In genomic region chr3:17030438-17030837, GRCh38 we compare ENCODE assay signal across 19 cellular contexts.
DNase-seq lines count a peak whose midpoint lies in the region; ATAC-seq, FAIRE-seq and TF ChIP-seq lines count a peak whose summit lies in the region.
"Had no signal": no experiment of that assay in that cellular context is flagged by ENCODE, and none has a peak within 500 bp of the region (broad histone marks: within the 10 kb centered on the region; RNA-seq: fewer than 3 reads in every experiment).

No MANE protein-coding gene starts in this region.

- H3F3A ChIP-seq in MM.1S (ENCODE audit: insufficient read depth, low read length): 0 out of 2 replicates have a peak, but pooled peaks cover 5% of the 10 kb centered on the region

- no peaks in the 10 kb centered on the region for H3K9me2 ChIP-seq in MM.1S (replicated peaks; ENCODE audit: insufficient read depth, low read length)

- no peaks in the 10 kb centered on the region for H3K36me3 ChIP-seq in CD8-positive, alpha-beta T cell (ENCODE audit: insufficient read depth, low read length)
- H3K36me3 ChIP-seq in MM.1S (replicated peaks; ENCODE audit: insufficient read depth, low read length): no peaks in the 10 kb centered on the region
- H3K36me3 ChIP-seq: esophagus muscularis mucosa had no signal

- no peak for TF ChIP-seq CTCF in CD8-positive, alpha-beta T cell (IDR thresholded peaks at IDR 0.05)
- TF ChIP-seq CTCF in MM.1S (IDR thresholded peaks at IDR 0.05; ENCODE audit: low read length) (no peak), chondrocyte (IDR thresholded peaks at IDR 0.05) (no peak)

- H2AFZ ChIP-seq in MM.1S (ENCODE audit: low read length): no peak overlapping the region

- H3K4me3 Mint-ChIP-seq in CD8-positive, alpha-beta T cell: no peak overlapping the region
- no peak overlapping the region for H3K4me3 Mint-ChIP-seq in chondrocyte (ENCODE audit: unreplicated experiment)
- H3K4me3 Mint-ChIP-seq: mesothelial cell of epicardium had no signal

- no peaks in the 10 kb centered on the region for H3K9me3 Mint-ChIP-seq in CD8-positive, alpha-beta T cell
- H3K9me3 Mint-ChIP-seq in chondrocyte (ENCODE audit: low read depth): no peaks in the 10 kb centered on the region
- H3K9me3 Mint-ChIP-seq: mesothelial cell of epicardium had no signal

- FAIRE-seq in RCC 7860 (lab: Jason Lieb, UNC): no peak
- FAIRE-seq: islet of Langerhans had no signal

- ATAC-seq in CD8-positive, alpha-beta T cell: no peak
- ATAC-seq in GM18868 (IDR thresholded peaks at IDR 0.05; ENCODE audit: unreplicated experiment) (peak; percentile 61), left colon (peak; percentile 36)
- ATAC-seq: sciatic nerve had no signal

- no peaks in the 10 kb centered on the region for H3K27me3 Mint-ChIP-seq in CD8-positive, alpha-beta T cell (ENCODE audit: low read depth)
- H3K27me3 Mint-ChIP-seq in chondrocyte (ENCODE audit: low read depth): no peaks in the 10 kb centered on the region

- peak overlapping the region; percentile 0 for H3K27ac Mint-ChIP-seq in CD8-positive, alpha-beta T cell
- no peak overlapping the region for H3K27ac Mint-ChIP-seq in chondrocyte (ENCODE audit: unreplicated experiment)
- H3K27ac Mint-ChIP-seq: mesothelial cell of epicardium had no signal

- H4K20me1 ChIP-seq in MM.1S (ENCODE audit: insufficient read depth, low read length): no peaks in the 10 kb centered on the region

- POLR2A ChIA-PET in CD8-positive, alpha-beta T cell (lab: Charles Lee): interaction anchor here (0.6 to 1.3 kb wide), 3 partner anchors 45 to 291 kb away, joined by 3 to 4 read pairs (median 3); no protein-coding TSS in a partner anchor

- intact Hi-C loops in CD8-positive, alpha-beta T cell (cut with DNase I, micrococcal nuclease): loop anchor here in 1 of 2 experiments (5.0 to 10.0 kb wide), 2 partner anchors 203 to 426 kb away; partner anchors contain the start of gene DAZL
- intact Hi-C loops in left colon (cut with DNase I, micrococcal nuclease): no loop called here

- no peak overlapping the region for H3K4me3 ChIP-seq in CD8-positive, alpha-beta T cell (ENCODE audit: low read depth, low read length)
- H3K4me3 ChIP-seq in MM.1S (ENCODE audit: low read length): no peak overlapping the region
- H3K4me3 ChIP-seq: dorsolateral prefrontal cortex, esophagus muscularis mucosa had no signal

- peak overlapping the region; percentile 31 for H3K4me2 ChIP-seq in MM.1S (ENCODE audit: low read depth, low read length)

- H3K79me2 ChIP-seq in MM.1S (ENCODE audit: low read length): peaks cover 24% of the 10 kb centered on the region; the same call in 1 of the 2 replicates

- CTCF ChIA-PET in CD8-positive, alpha-beta T cell (lab: Charles Lee): interaction anchor here (0.7 kb wide), 1 partner anchor 121 kb away, joined by 4 read pairs; no protein-coding TSS in a partner anchor

- H3K4me1 Mint-ChIP-seq in CD8-positive, alpha-beta T cell (ENCODE audit: low read depth): peaks cover 82% of the 10 kb centered on the region
- no peaks in the 10 kb centered on the region for H3K4me1 Mint-ChIP-seq in chondrocyte (ENCODE audit: low read depth)

- no peak for DNase-seq in CD8-positive, alpha-beta T cell
- DNase-seq in MM.1S (peak; percentile 69), left colon (no peak), RCC 7860 (ENCODE audit: low spot score) (no peak), Ammon's horn (ENCODE audit: low spot score) (no peak), NCI-H2171 (lab: John Stamatoyannopoulos, UW) (no peak), chondrocyte (ENCODE audit: low spot score) (no peak)
- DNase-seq: activated CD4-positive, CD25-positive, alpha-beta regulatory T cell treated with anti-CD3 and anti-CD28 coated beads, Interleukin-2, amount 50 U/mL, for 72 hours; activated gamma-delta T cell treated with Interleukin-2 at 50 U/mL for 16 hours; dorsolateral prefrontal cortex; GF-D8; NCI-H2227 treated with DMSO at 0.1 percent for 48 hours; substantia nigra; T-helper 9 cell had no signal

- peaks cover 22% of the 10 kb centered on the region for H3K4me1 ChIP-seq in CD8-positive, alpha-beta T cell (ENCODE audit: insufficient read depth, low read length)
- peaks cover 23% of the 10 kb centered on the region for H3K4me1 ChIP-seq in MM.1S (ENCODE audit: low read length)

- H3K36me3 Mint-ChIP-seq in CD8-positive, alpha-beta T cell: peaks cover 26% of the 10 kb centered on the region
- no peaks in the 10 kb centered on the region for H3K36me3 Mint-ChIP-seq in chondrocyte (ENCODE audit: low read depth)
- H3K36me3 Mint-ChIP-seq: mesothelial cell of epicardium had no signal

- no peak overlapping the region for H3K9ac ChIP-seq in MM.1S (ENCODE audit: low read length)

- H3K27ac ChIP-seq in CD8-positive, alpha-beta T cell (ENCODE audit: low read depth, low read length): no peak overlapping the region
- no peak overlapping the region; the same call in 1 of the 2 replicates for H3K27ac ChIP-seq in MM.1S (ENCODE audit: low read length)
- H3K27ac ChIP-seq: dorsolateral prefrontal cortex, esophagus muscularis mucosa had no signal

- H3K9me3 ChIP-seq in CD8-positive, alpha-beta T cell (ENCODE audit: low read length): no peaks in the 10 kb centered on the region
- no peaks in the 10 kb centered on the region for H3K9me3 ChIP-seq in MM.1S (replicated peaks; ENCODE audit: insufficient read depth, low read length)
- H3K9me3 ChIP-seq: esophagus muscularis mucosa had no signal

- H3K27me3 ChIP-seq in CD8-positive, alpha-beta T cell (ENCODE audit: insufficient read depth, low read length): no peaks in the 10 kb centered on the region
- H3K27me3 ChIP-seq in MM.1S (replicated peaks; ENCODE audit: insufficient read depth, low read length): no peaks in the 10 kb centered on the region
- H3K27me3 ChIP-seq: dorsolateral prefrontal cortex, esophagus muscularis mucosa had no signal
